In the genomic region with DNA sequence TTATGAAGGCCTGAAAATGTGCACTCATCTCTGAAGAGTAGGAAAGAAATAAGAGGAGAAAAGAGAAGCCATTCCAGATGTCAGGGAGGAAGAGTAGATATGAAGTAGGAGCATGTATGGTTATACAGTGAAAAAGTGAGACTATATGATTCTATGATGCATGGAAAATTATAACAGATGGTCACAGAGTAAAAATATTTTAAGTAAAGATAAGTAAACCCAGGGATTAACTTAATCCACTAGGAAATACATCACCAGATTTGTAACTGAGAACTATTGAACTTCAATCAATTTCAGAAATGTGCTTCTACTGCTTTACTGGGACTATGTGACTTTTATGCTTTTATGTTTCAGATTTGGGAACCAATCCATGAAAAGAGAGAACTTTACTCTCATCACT, we compare ENCODE assay signal across 9 cellular contexts. TPM values are rescaled to one million over a fixed set of nuclear protein-coding genes. Genes with fewer than 3 reads are reported as not detected.
"Had no signal": no experiment of that assay in that cellular context is flagged by ENCODE, and none has a peak within 500 bp of the region (broad histone marks: within the 10 kb centered on the region; RNA-seq: fewer than 3 reads in every experiment).

A gene with protein sequence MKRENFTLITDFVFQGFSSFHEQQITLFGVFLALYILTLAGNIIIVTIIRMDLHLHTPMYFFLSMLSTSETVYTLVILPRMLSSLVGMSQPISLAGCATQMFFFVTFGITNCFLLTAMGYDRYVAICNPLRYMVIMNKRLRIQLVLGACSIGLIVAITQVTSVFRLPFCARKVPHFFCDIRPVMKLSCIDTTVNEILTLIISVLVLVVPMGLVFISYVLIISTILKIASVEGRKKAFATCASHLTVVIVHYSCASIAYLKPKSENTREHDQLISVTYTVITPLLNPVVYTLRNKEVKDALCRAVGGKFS (plus strand): TSS at position 301 of the 400 bp plus-strand sequence. CDS start 70 bp downstream, at position 371.

- H3K9me3 ChIP-seq: HAP-1 had no signal

- H3K9ac ChIP-seq: GM23248 had no signal

- ATAC-seq: K562 had no signal

- H3K4me1 ChIP-seq: HAP-1 had no signal

- H3K27ac ChIP-seq: GM23248 had no signal

- DNase-seq: GOT3, H7, IMR-90 had no signal

- H2AFZ ChIP-seq: GM23248 had no signal

- H3K4me3 ChIP-seq: GM23248, HAP-1, K562 had no signal

- FAIRE-seq: HTR-8/SVneo, K562 had no signal

- H3K36me3 ChIP-seq: HAP-1 had no signal

RNA-seq across cellular contexts. Expression of the gene that starts here (rescaled TPM):
- total RNA-seq: GM23248, H4, H7, HT-29, IMR-90, K562 had no signal
- polyA plus RNA-seq: GM23248, IMR-90, K562 had no signal
